In the genomic region with DNA sequence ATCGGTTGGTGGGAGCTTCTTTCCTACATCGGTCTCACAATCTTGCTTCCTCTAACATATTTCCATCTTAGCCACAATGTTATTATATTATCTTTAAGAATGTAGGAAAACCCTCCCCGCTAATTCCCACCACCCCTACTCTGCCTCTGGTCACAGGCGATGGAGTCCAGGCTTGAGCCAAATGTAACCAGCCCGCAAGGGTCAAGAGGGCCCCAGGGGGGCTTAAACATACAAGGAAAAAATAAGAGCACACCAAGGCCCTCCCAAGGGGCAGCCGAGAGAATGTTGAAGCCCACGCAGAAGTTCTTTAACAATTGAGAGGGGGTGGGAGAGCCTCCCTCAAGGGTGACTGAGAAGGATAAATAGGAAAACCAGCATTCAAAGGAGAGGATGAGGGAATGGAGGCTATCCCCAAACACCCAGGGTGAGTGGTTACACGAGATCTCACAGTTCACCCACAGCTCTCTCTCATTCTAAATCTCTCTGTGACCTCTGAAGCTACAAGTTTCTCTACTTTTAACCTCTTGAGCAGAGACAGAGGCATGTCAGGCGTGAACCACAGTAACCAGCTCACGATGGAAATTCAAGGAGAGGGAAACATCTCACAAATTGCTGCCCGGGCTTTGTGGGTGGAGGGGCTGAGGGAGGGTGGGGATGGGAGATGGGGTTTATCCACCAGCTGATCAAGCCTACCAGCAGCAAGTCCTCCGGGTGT, we compare ENCODE assay signal across 9 cellular contexts. TPM values are rescaled to one million over a fixed set of nuclear protein-coding genes. Genes with fewer than 3 reads are reported as not detected.
DNase-seq lines count a peak whose midpoint lies in the region; ATAC-seq and TF ChIP-seq lines count a peak whose summit lies in the region.
"Had no signal": no experiment of that assay in that cellular context is flagged by ENCODE, and none has a peak within 500 bp of the region (broad histone marks: within the 10 kb centered on the region; RNA-seq: fewer than 3 reads in every experiment).

No MANE protein-coding gene starts in this region.

- no peaks in the 10 kb centered on the region for H4K20me1 ChIP-seq in fibroblast of lung (ENCODE audit: control insufficient read depth, extremely low read depth, insufficient read depth, low read length)

- WGBS in psoas muscle, 3 donors, result 79 to 82% (median 81%) methylated on average over 12 of the region's 12 CpGs

- H2AFZ ChIP-seq in fibroblast of lung (ENCODE audit: low read length), result no peak overlapping the region

- no peaks in the 10 kb centered on the region for H3K9me3 ChIP-seq in RWPE2 (ENCODE audit: severe bottlenecking)
- no peaks in the 10 kb centered on the region for H3K9me3 ChIP-seq in fibroblast of lung (ENCODE audit: control insufficient read depth, insufficient read depth, low read depth, low read length)
- H3K9me3 ChIP-seq in psoas muscle, result no peaks in the 10 kb centered on the region

- ATAC-seq in RWPE2 (ENCODE audit: low read depth) (peak; percentile 30), psoas muscle (no peak), GM21526 (IDR thresholded peaks at IDR 0.05; ENCODE audit: low FRiP score, unreplicated experiment) (no peak), HG03439 (IDR thresholded peaks at IDR 0.05; ENCODE audit: unreplicated experiment) (no peak)

- H3K4me2 ChIP-seq in fibroblast of lung (ENCODE audit: extremely low read depth, insufficient read depth, low read length), result peak overlapping the region; percentile 66

- intact Hi-C loops in psoas muscle (cut with DNase I), result no loop called here

- TF ChIP-seq CTCF in RWPE2 (IDR thresholded peaks at IDR 0.05; ENCODE audit: poor library complexity, severe bottlenecking), result no peak
- TF ChIP-seq CTCF in fibroblast of lung (conservative IDR thresholded peaks at IDR 0.05 in 1 of 2, IDR thresholded peaks at IDR 0.05 in 1 of 2; ENCODE audit: low read depth in 1 of 2, low read length in 2 of 2), result no peak
- TF ChIP-seq CTCF in psoas muscle (IDR thresholded peaks at IDR 0.05), result no peak

- H3K4me3 ChIP-seq in RWPE2 (ENCODE audit: severe bottlenecking) (no peak overlapping the region), fibroblast of lung (replicated peaks in 1 of 4; ENCODE audit: control extremely low read depth in 1 of 4, insufficient read depth in 1 of 4, low read depth in 3 of 4, low read length in 4 of 4) (peak overlapping the region in 3 of 4 experiments; percentile 23 to 40 (median 30)), psoas muscle (no peak overlapping the region)

- H3K9ac ChIP-seq in fibroblast of lung (ENCODE audit: insufficient read depth, low read length), result peak overlapping the region; percentile 57

- H3K36me3 ChIP-seq in RWPE2 (ENCODE audit: low read depth), result no peaks in the 10 kb centered on the region
- no peaks in the 10 kb centered on the region for H3K36me3 ChIP-seq in fibroblast of lung (ENCODE audit: control insufficient read depth, insufficient read depth, low read length)
- no peaks in the 10 kb centered on the region for H3K36me3 ChIP-seq in psoas muscle (ENCODE audit: insufficient read depth in 1 of 2, low read depth in 1 of 2)

- no peaks in the 10 kb centered on the region for H3K27me3 ChIP-seq in RWPE2 (ENCODE audit: insufficient read depth, poor library complexity, severe bottlenecking)
- H3K27me3 ChIP-seq in fibroblast of lung (ENCODE audit: control insufficient read depth, insufficient read depth, low read length), result no peaks in the 10 kb centered on the region
- H3K27me3 ChIP-seq in psoas muscle (ENCODE audit: insufficient read depth in 3 of 3, low read length in 2 of 3), result no peaks in the 10 kb centered on the region

- peaks cover 25% of the 10 kb centered on the region for H3K4me1 ChIP-seq in RWPE2 (ENCODE audit: insufficient read depth, poor library complexity, severe bottlenecking)
- peaks cover 47% of the 10 kb centered on the region for H3K4me1 ChIP-seq in fibroblast of lung (ENCODE audit: control insufficient read depth, extremely low read depth, insufficient read depth, low read length)
- no peaks in the 10 kb centered on the region for H3K4me1 ChIP-seq in psoas muscle

- DNase-seq in AG08395 (ENCODE audit: low spot score), result peak; percentile 31
- peak; percentile 42 for DNase-seq in RWPE2 (ENCODE audit: low spot score)
- peak; percentile 38 to 80 for DNase-seq in fibroblast of lung (ENCODE audit: low read depth in 2 of 2)
- no peak for DNase-seq in psoas muscle
- no peak for DNase-seq in NCI-H128 (lab: John Stamatoyannopoulos, UW; ENCODE audit: unreplicated experiment)
- DNase-seq in globus pallidus (ENCODE audit: low spot score), result no peak
- DNase-seq: NCI-H1048 had no signal

- peaks cover 5% of the 10 kb centered on the region for H3K79me2 ChIP-seq in fibroblast of lung (ENCODE audit: control insufficient read depth, insufficient read depth, low read length)

- H3K27ac ChIP-seq in RWPE2 (ENCODE audit: poor library complexity, severe bottlenecking) (peak overlapping the region; percentile 89), fibroblast of lung (ENCODE audit: insufficient read depth, low read length) (peak overlapping the region; percentile 98), psoas muscle (peak overlapping the region; percentile 53)

RNA-seq across cellular contexts. Expression of gene UACA, which starts 31.4 kb away (rescaled TPM):
- total RNA-seq in fibroblast of lung (107 and 187 TPM in 2 replicates), psoas muscle (100 to 1,000 TPM; 138 to 426 (median 194) TPM)
- polyA plus RNA-seq in fibroblast of lung (136 and 170 TPM in 2 replicates), psoas muscle (10 to 100 TPM; 17.0 to 95.3 (median 74.5) TPM)
- 242 and 250 TPM in 2 replicates for polyA plus RNA-seq in fibroblast of lung (2012)
- polyA minus RNA-seq in fibroblast of lung (ENCODE audit: low replicate concordance), result 571 and 816 TPM in 2 replicates

RNA-seq across cellular contexts. Expression of gene LARP6, which starts 59.2 kb away (rescaled TPM):
- total RNA-seq in fibroblast of lung (72.9 and 108 TPM in 2 replicates), psoas muscle (10 to 100 TPM in 2 of 4 donors, 1 to 10 TPM in 2; 6.4 to 18.9 (median 9.5) TPM)
- polyA plus RNA-seq in fibroblast of lung (160 and 273 TPM in 2 replicates), psoas muscle (1 to 10 TPM; 2.9 to 5.2 (median 4.3) TPM)
- polyA plus RNA-seq in fibroblast of lung (2012), result 189 and 329 TPM in 2 replicates
- polyA minus RNA-seq in fibroblast of lung (ENCODE audit: low replicate concordance), result 26.4 and 41.4 TPM in 2 replicates

Comparison
In these comparisons a context has a peak if more than half of its experiments do, and no peak if none do; other contexts are left out.
1. DNase-seq: peak in AG08395 (single experiment), RWPE2 (single experiment) and fibroblast of lung (2 of 2); none in psoas muscle (0 of 2), NCI-H128 (single experiment) and globus pallidus (single experiment).
2. H3K4me3 ChIP-seq: peak in fibroblast of lung (3 of 4); none in RWPE2 (single experiment) and psoas muscle (single experiment).
3. Peak in every context shown above with its lines, with median percentiles within 50 percentile points of each other: H3K27ac ChIP-seq.